9 cellular contexts compared by ENCODE assay signal in genomic region chr19:38514812-38515633, GRCh38.
DNase-seq lines count a peak whose midpoint lies in the region; FAIRE-seq and TF ChIP-seq lines count a peak whose summit lies in the region.
"Had no signal": no experiment of that assay in that cellular context is flagged by ENCODE, and none has a peak within 500 bp of the region (broad histone marks: within the 10 kb centered on the region; RNA-seq: fewer than 3 reads in every experiment).

No MANE protein-coding gene starts in this region.

- DNase-seq in EH (ENCODE audit: low read depth) (peak; percentile 58), HuH-7 (ENCODE audit: low spot score) (peak; percentile 97), RWPE1 (ENCODE audit: low spot score) (peak; percentile 79), activated gamma-delta T cell (lab: John Stamatoyannopoulos, UW) (peak; percentile 39), frontal cortex (ENCODE audit: low spot score in 2 of 2) (peak; percentile 73 to 86), pons (ENCODE audit: low spot score) (peak; percentile 42), type B pancreatic cell (ENCODE audit: extremely low spot score, unreplicated experiment) (peak; percentile 80), cortex of kidney (lab: John Stamatoyannopoulos, UW) (no peak)

- peak; percentile 94 for TF ChIP-seq CTCF in RWPE1 (conservative IDR thresholded peaks at IDR 0.05; ENCODE audit: low read depth)
- TF ChIP-seq CTCF in type B pancreatic cell (conservative IDR thresholded peaks at IDR 0.05) = peak; percentile 95

- CTCF ChIA-PET in RWPE1 (lab: Yijun Ruan, JAX) = interaction anchor here (1.2 to 2.7 kb wide), 3 partner anchors 9 to 122 kb away, joined by 3 to 11 read pairs (median 10); no protein-coding TSS in a partner anchor

- H3K36me3 Mint-ChIP-seq in type B pancreatic cell = no peaks in the 10 kb centered on the region

- H3K27ac ChIP-seq in RWPE1 = no peak overlapping the region

- POLR2A ChIA-PET in RWPE1 (lab: Yijun Ruan, JAX; ENCODE audit: low non-redundant PET) = interaction anchor here (0.5 kb wide), 1 partner anchor 511 kb away, joined by 3 read pairs; no protein-coding TSS in a partner anchor

- H3K27ac Mint-ChIP-seq in type B pancreatic cell = no peak overlapping the region

- no peak overlapping the region for H3K4me3 Mint-ChIP-seq in type B pancreatic cell

- no peaks in the 10 kb centered on the region for H3K4me1 Mint-ChIP-seq in type B pancreatic cell (ENCODE audit: unreplicated experiment)

- FAIRE-seq in frontal cortex (lab: Jason Lieb, UNC) = no peak
- FAIRE-seq: colon had no signal

- H3K9me3 Mint-ChIP-seq in type B pancreatic cell = no peaks in the 10 kb centered on the region

- H3K27me3 Mint-ChIP-seq in type B pancreatic cell = peaks cover under 1% of the 10 kb centered on the region
